ENCODE assay signal across 1 cellular context in the genomic region with DNA sequence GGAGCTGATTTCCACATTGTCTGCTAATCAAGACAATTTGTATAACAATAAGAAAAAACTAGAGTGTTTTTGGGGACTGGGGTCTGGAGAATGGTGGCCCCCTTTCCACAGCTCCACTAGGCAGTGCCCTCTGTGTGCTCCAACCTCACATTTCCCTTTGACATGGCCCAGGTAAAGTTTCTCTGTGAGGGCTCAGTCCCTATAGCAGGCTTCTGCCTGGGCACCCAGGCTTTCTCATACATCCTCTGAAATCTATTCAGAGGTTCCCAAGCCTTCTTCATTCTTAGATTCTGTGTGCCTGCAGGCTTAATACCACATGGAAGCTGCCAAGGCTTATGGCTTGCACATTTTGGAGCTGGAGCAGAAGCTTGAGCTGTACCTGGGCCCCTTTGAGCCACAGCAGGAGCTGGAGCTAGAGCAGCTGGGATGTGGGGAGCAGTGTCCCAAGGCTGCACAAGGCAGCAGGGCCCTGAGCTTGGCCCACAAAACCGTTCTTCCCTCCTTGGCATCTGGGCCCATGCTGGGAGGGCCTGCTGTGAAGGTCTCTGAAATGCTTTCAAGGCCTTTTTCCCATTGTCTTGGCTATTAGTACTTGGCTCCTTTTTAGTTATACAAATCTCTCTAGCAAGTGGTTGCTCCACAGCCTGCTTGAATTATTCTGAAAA.
A peak's percentile ranks its signal among the peaks of the same experiment; 100 is the strongest.
TF ChIP-seq lines count a peak whose summit lies in the region.

No MANE protein-coding gene starts in this region.

TF ChIP-seq in GM23338, 12 proteins besides CTCF, POLR2A, EP300 and RAD21 (continued from another document):
- TF ChIP-seq REST (IDR thresholded peaks at IDR 0.05; ENCODE audit: unreplicated experiment) = no peak
- TF ChIP-seq POLR2AphosphoS5 (IDR thresholded peaks at IDR 0.05; ENCODE audit: low read depth) = no peak
- TF ChIP-seq NANOG (IDR thresholded peaks at IDR 0.05; ENCODE audit: borderline replicate concordance) = peak; percentile 93
- 0 out of 2 replicates have a peak, but pooled peaks have one; percentile 31 for TF ChIP-seq CREB1 (CRISPR knock-in tag; IDR thresholded peaks at IDR 0.05; ENCODE audit: low read depth)
- TF ChIP-seq, protein P1, sequence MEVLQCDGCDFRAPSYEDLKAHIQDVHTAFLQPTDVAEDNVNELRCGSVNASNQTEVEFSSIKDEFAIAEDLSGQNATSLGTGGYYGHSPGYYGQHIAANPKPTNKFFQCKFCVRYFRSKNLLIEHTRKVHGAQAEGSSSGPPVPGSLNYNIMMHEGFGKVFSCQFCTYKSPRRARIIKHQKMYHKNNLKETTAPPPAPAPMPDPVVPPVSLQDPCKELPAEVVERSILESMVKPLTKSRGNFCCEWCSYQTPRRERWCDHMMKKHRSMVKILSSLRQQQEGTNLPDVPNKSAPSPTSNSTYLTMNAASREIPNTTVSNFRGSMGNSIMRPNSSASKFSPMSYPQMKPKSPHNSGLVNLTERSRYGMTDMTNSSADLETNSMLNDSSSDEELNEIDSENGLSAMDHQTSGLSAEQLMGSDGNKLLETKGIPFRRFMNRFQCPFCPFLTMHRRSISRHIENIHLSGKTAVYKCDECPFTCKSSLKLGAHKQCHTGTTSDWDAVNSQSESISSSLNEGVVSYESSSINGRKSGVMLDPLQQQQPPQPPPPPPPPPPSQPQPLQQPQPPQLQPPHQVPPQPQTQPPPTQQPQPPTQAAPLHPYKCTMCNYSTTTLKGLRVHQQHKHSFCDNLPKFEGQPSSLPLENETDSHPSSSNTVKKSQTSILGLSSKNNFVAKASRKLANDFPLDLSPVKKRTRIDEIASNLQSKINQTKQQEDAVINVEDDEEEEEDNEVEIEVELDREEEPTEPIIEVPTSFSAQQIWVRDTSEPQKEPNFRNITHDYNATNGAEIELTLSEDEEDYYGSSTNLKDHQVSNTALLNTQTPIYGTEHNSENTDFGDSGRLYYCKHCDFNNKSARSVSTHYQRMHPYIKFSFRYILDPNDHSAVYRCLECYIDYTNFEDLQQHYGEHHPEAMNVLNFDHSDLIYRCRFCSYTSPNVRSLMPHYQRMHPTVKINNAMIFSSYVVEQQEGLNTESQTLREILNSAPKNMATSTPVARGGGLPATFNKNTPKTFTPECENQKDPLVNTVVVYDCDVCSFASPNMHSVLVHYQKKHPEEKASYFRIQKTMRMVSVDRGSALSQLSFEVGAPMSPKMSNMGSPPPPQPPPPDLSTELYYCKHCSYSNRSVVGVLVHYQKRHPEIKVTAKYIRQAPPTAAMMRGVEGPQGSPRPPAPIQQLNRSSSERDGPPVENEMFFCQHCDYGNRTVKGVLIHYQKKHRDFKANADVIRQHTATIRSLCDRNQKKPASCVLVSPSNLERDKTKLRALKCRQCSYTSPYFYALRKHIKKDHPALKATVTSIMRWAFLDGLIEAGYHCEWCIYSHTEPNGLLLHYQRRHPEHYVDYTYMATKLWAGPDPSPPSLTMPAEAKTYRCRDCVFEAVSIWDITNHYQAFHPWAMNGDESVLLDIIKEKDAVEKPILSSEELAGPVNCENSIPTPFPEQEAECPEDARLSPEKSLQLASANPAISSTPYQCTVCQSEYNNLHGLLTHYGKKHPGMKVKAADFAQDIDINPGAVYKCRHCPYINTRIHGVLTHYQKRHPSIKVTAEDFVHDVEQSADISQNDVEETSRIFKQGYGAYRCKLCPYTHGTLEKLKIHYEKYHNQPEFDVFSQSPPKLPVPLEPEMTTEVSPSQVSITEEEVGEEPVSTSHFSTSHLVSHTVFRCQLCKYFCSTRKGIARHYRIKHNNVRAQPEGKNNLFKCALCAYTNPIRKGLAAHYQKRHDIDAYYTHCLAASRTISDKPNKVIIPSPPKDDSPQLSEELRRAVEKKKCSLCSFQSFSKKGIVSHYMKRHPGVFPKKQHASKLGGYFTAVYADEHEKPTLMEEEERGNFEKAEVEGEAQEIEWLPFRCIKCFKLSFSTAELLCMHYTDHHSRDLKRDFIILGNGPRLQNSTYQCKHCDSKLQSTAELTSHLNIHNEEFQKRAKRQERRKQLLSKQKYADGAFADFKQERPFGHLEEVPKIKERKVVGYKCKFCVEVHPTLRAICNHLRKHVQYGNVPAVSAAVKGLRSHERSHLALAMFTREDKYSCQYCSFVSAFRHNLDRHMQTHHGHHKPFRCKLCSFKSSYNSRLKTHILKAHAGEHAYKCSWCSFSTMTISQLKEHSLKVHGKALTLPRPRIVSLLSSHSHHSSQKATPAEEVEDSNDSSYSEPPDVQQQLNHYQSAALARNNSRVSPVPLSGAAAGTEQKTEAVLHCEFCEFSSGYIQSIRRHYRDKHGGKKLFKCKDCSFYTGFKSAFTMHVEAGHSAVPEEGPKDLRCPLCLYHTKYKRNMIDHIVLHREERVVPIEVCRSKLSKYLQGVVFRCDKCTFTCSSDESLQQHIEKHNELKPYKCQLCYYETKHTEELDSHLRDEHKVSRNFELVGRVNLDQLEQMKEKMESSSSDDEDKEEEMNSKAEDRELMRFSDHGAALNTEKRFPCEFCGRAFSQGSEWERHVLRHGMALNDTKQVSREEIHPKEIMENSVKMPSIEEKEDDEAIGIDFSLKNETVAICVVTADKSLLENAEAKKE (CRISPR knock-in tag; IDR thresholded peaks at IDR 0.05) = peak; percentile 94
- TF ChIP-seq JUNB (IDR thresholded peaks at IDR 0.05; ENCODE audit: unreplicated experiment) = no peak
- no peak for TF ChIP-seq EZH2 (IDR thresholded peaks at IDR 0.05; ENCODE audit: low read depth, unreplicated experiment)
- no peak for TF ChIP-seq STAT1 (IDR thresholded peaks at IDR 0.05; ENCODE audit: unreplicated experiment)
